In genomic region chr7:94212160-94212559, GRCh38 we compare ENCODE assay signal across 19 cellular contexts.
A peak's percentile ranks its signal among the peaks of the same experiment; 100 is the strongest.
DNase-seq lines count a peak whose midpoint lies in the region; ATAC-seq and TF ChIP-seq lines count a peak whose summit lies in the region.
"Had no signal": no experiment of that assay in that cellular context is flagged by ENCODE, and none has a peak within 500 bp of the region (broad histone marks: within the 10 kb centered on the region; RNA-seq: fewer than 3 reads in every experiment).

No MANE protein-coding gene starts in this region.

- intact Hi-C loops in Right ventricle myocardium inferior (cut with DNase I), result no loop called here
- intact Hi-C loops in colonic mucosa (cut with DNase I), result no loop called here
- intact Hi-C loops in aorta (cut with DNase I), result no loop called here

- no peak overlapping the region for H2AK5ac ChIP-seq in neuronal stem cell (ENCODE audit: low read depth, low read length)

- H3K18ac ChIP-seq in neuronal stem cell (ENCODE audit: low read length), result no peak overlapping the region

- ATAC-seq in Right ventricle myocardium inferior, result peak; percentile 23
- no peak for ATAC-seq in aorta (ENCODE audit: low FRiP score)
- ATAC-seq: A549, HepG2 had no signal

- no peaks in the 10 kb centered on the region for H3K36me3 ChIP-seq in right atrium auricular region
- H3K36me3 ChIP-seq in neuronal stem cell (replicated peaks in 1 of 2; ENCODE audit: control insufficient read depth in 2 of 2, insufficient read depth in 2 of 2, low read length in 2 of 2), result no peaks in the 10 kb centered on the region
- H3K36me3 ChIP-seq in colonic mucosa, result no peaks in the 10 kb centered on the region
- no peaks in the 10 kb centered on the region for H3K36me3 ChIP-seq in aorta (ENCODE audit: control insufficient read depth in 1 of 2, insufficient read depth in 2 of 2, low read length in 1 of 2)
- H3K36me3 ChIP-seq: SJCRH30 had no signal

- H4K91ac ChIP-seq in neuronal stem cell (ENCODE audit: low read depth, low read length, poor library complexity), result no peak overlapping the region

- H3K9ac ChIP-seq in neuronal stem cell (ENCODE audit: low read depth, low read length, poor library complexity) (no peak overlapping the region), colonic mucosa (ENCODE audit: low read depth in 2 of 2, low read length in 2 of 2) (no peak overlapping the region)

- no CpG with 5 or more reads among the region's 1 CpG for WGBS in neuronal stem cell (ENCODE audit: extremely low coverage in 2 of 2, insufficient read length in 2 of 2, insufficient replicate concordance in 1 of 2), 2 donors
- 85 to 87% methylated on average over 1 of the region's 1 CpG for WGBS in aorta, 2 donors

- H3K4me2 ChIP-seq in neuronal stem cell (ENCODE audit: insufficient read depth, low read length, poor library complexity, severe bottlenecking), result no peak overlapping the region
- H3K4me2 ChIP-seq: A549 had no signal

- H3K23ac ChIP-seq in neuronal stem cell (ENCODE audit: low read depth, low read length, poor library complexity), result no peak overlapping the region

- no peak overlapping the region for H4K8ac ChIP-seq in neuronal stem cell (ENCODE audit: low read depth, low read length)

- H2BK15ac ChIP-seq in neuronal stem cell (ENCODE audit: low read length), result no peak overlapping the region

- H3K27me3 ChIP-seq in right atrium auricular region (no peaks in the 10 kb centered on the region), neuronal stem cell (ENCODE audit: control insufficient read depth in 3 of 3, insufficient read depth in 3 of 3, low read depth in 1 of 3, low read length in 3 of 3) (no peaks in the 10 kb centered on the region), colonic mucosa (no peaks in the 10 kb centered on the region), aorta (ENCODE audit: control insufficient read depth in 1 of 2, insufficient read depth in 2 of 2, low read length in 1 of 2) (no peaks in the 10 kb centered on the region)
- H3K27me3 ChIP-seq: SJCRH30 had no signal

- no peak overlapping the region for H2BK12ac ChIP-seq in neuronal stem cell (ENCODE audit: low read length)

- DNase-seq in Right ventricle myocardium inferior (ENCODE audit: missing footprints) (no peak), right atrium auricular region (ENCODE audit: low spot score) (no peak), NCI-H1436 treated with DMSO at 0.1 percent for 48 hours (lab: John Stamatoyannopoulos, UW) (peak; percentile 78), NCI-H774 (lab: John Stamatoyannopoulos, UW) (peak; percentile 53), neuronal stem cell (ENCODE audit: low spot score) (peak; percentile 8), GM20000 (ENCODE audit: low spot score) (no peak), colonic mucosa (no peak), aorta (no peak)
- DNase-seq: GF-D8, HFFc6, KG1, NCI-H2029, NCI-H345, RPMI8226, SJCRH30, T-helper 2 cell had no signal

- H3K4ac ChIP-seq in neuronal stem cell (ENCODE audit: low read length), result no peak overlapping the region

- no peak overlapping the region for H2AFZ ChIP-seq in neuronal stem cell (ENCODE audit: low read length)

- TF ChIP-seq CTCF in right atrium auricular region (IDR thresholded peaks at IDR 0.05) (no peak), GM20000 (IDR thresholded peaks at IDR 0.05; ENCODE audit: extremely low read depth, missing control alignments) (no peak), colonic mucosa (IDR thresholded peaks at IDR 0.05) (no peak)

- H3K27ac ChIP-seq in right atrium auricular region (no peak overlapping the region), neuronal stem cell (replicated peaks; ENCODE audit: low read length) (peak overlapping the region; percentile 0), colonic mucosa (no peak overlapping the region), aorta (ENCODE audit: low read depth in 1 of 2, low read length in 2 of 2) (no peak overlapping the region)
- H3K27ac ChIP-seq: A549, C4-2B, SJCRH30 had no signal

- H2BK120ac ChIP-seq in neuronal stem cell (ENCODE audit: low read depth, low read length), result no peak overlapping the region

- no peaks in the 10 kb centered on the region for H3K9me3 ChIP-seq in right atrium auricular region
- H3K9me3 ChIP-seq in neuronal stem cell (replicated peaks in 1 of 2; ENCODE audit: control insufficient read depth in 2 of 2, insufficient read depth in 1 of 2, low read depth in 1 of 2, low read length in 2 of 2), result peaks cover 0 to 7% of the 10 kb centered on the region in 2 donors
- H3K9me3 ChIP-seq in colonic mucosa, result no peaks in the 10 kb centered on the region
- H3K9me3 ChIP-seq in aorta (ENCODE audit: control insufficient read depth, low read length), result peaks cover 2% of the 10 kb centered on the region
- H3K9me3 ChIP-seq: A549, SJCRH30 had no signal

- no peaks in the 10 kb centered on the region for H3K79me1 ChIP-seq in neuronal stem cell (ENCODE audit: low read depth, low read length)

- H3K4me1 ChIP-seq in right atrium auricular region (no peaks in the 10 kb centered on the region), neuronal stem cell (ENCODE audit: control insufficient read depth in 2 of 2, insufficient read depth in 1 of 2, low read depth in 1 of 2, low read length in 2 of 2) (peaks cover 2 to 5% of the 10 kb centered on the region in 2 donors), colonic mucosa (no peaks in the 10 kb centered on the region), aorta (ENCODE audit: control insufficient read depth in 1 of 2, insufficient read depth in 2 of 2, low read length in 2 of 2) (no peaks in the 10 kb centered on the region)
- H3K4me1 ChIP-seq: A549, SJCRH30 had no signal

- no peak overlapping the region for H3K14ac ChIP-seq in neuronal stem cell (ENCODE audit: low read length)

- no peak overlapping the region for H2BK5ac ChIP-seq in neuronal stem cell (ENCODE audit: low read length)

- H3K4me3 ChIP-seq in right atrium auricular region (no peak overlapping the region), neuronal stem cell (ENCODE audit: low read length in 2 of 2) (no peak overlapping the region), colonic mucosa (no peak overlapping the region), aorta (ENCODE audit: low read length in 2 of 2) (no peak overlapping the region)
- H3K4me3 ChIP-seq: A549, SJCRH30 had no signal

Comparison
In these comparisons a context has a peak if more than half of its experiments do, and no peak if none do; other contexts are left out.
1. DNase-seq: peak in NCI-H1436 treated with DMSO at 0.1 percent for 48 hours (single experiment), NCI-H774 (single experiment) and neuronal stem cell (single experiment); none in Right ventricle myocardium inferior (single experiment), right atrium auricular region (single experiment), GM20000 (single experiment), colonic mucosa (single experiment) and aorta (0 of 2).